ENCODE assay signal across 23 cellular contexts in the genomic region with DNA sequence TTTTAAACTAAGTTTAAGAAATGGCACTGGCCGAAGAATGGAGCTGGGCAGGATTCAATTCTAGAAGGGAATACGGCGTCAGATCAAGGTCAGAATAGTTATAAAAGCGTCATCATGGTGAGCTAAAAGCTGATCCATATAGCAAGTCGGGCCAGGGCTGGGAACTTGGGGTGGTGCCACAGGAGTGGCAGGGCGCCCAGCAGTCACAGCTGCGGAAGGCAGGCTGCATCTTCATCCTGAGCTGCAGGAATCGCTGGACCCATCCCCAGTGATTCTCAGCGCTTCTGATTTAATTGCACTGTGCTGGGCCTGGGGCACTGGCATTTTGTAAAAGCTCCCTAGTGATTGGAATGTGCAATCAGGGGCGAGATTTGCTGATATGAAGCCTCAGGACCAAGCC.
DNase-seq lines count a peak whose midpoint lies in the region; ATAC-seq and TF ChIP-seq lines count a peak whose summit lies in the region.
"Had no signal": no experiment of that assay in that cellular context is flagged by ENCODE, and none has a peak within 500 bp of the region (broad histone marks: within the 10 kb centered on the region; RNA-seq: fewer than 3 reads in every experiment).

No MANE protein-coding gene starts in this region.

- H3K4me1 ChIP-seq in GM23338 (ENCODE audit: insufficient read depth), result no peaks in the 10 kb centered on the region

- H3K27me3 ChIP-seq in GM23338 (ENCODE audit: insufficient read depth), result no peaks in the 10 kb centered on the region

- no peaks in the 10 kb centered on the region for H3K27me3 Mint-ChIP-seq in GM23338 (ENCODE audit: insufficient read depth, low read depth, poor library complexity)
- H3K27me3 Mint-ChIP-seq: B cell had no signal

- H3K4me3 ChIP-seq in GM23338, result no peak overlapping the region

- H3K4me1 Mint-ChIP-seq in GM23338, result no peaks in the 10 kb centered on the region
- H3K4me1 Mint-ChIP-seq: B cell had no signal

- H3K27ac ChIP-seq in angular gyrus (ENCODE audit: low read depth, low read length) (peak overlapping the region; percentile 64), RWPE1 (no peak overlapping the region), GM23338 (ENCODE audit: low read depth) (no peak overlapping the region)
- H3K27ac ChIP-seq: C4-2B had no signal

- H3K79me2 ChIP-seq in GM23338 (replicated peaks; ENCODE audit: insufficient read depth), result no peaks in the 10 kb centered on the region

- peaks cover 54% of the 10 kb centered on the region for H3K36me3 Mint-ChIP-seq in GM23338 (ENCODE audit: low read depth)
- H3K36me3 Mint-ChIP-seq: CD8-positive, alpha-beta T cell had no signal

- H3K36me3 ChIP-seq in GM23338 (ENCODE audit: insufficient read depth), result peaks cover 11% of the 10 kb centered on the region; the same call in 1 of the 2 replicates

- H3K9me2 ChIP-seq in GM23338 (ENCODE audit: insufficient read depth), result no peaks in the 10 kb centered on the region

- POLR2A ChIA-PET in RWPE1 (lab: Yijun Ruan, JAX; ENCODE audit: low non-redundant PET), result no interaction called here

- H3K27ac Mint-ChIP-seq in GM23338, result no peak overlapping the region
- H3K27ac Mint-ChIP-seq: B cell; CD8-positive, alpha-beta T cell had no signal

- no peak overlapping the region for H3K4me2 ChIP-seq in GM23338

- no peaks in the 10 kb centered on the region for H4K20me1 ChIP-seq in GM23338 (replicated peaks; ENCODE audit: insufficient read depth)

- H2AFZ ChIP-seq in GM23338, result no peak overlapping the region

- CTCF ChIA-PET in RWPE1 (lab: Yijun Ruan, JAX), result no interaction called here

- no peaks in the 10 kb centered on the region for H3K9me3 Mint-ChIP-seq in GM23338
- H3K9me3 Mint-ChIP-seq: CD8-positive, alpha-beta T cell had no signal

- no peak for TF ChIP-seq CTCF in RWPE1 (conservative IDR thresholded peaks at IDR 0.05; ENCODE audit: low read depth)
- no peak for TF ChIP-seq CTCF in GM23338 (conservative IDR thresholded peaks at IDR 0.05; ENCODE audit: low read depth in 2 of 2)

- H3F3A ChIP-seq in GM23338 (replicated peaks; ENCODE audit: low read depth), result no peaks in the 10 kb centered on the region

- ATAC-seq in esophagus mucosa (no peak), GM23338 (no peak)
- ATAC-seq: CD8-positive, alpha-beta T cell; Panc1 had no signal

- DNase-seq in globus pallidus (ENCODE audit: low spot score), result peak; percentile 84
- DNase-seq in nucleus accumbens (lab: John Stamatoyannopoulos, UW), result peak in 45 of 56 donors; percentile 12 to 77 (median 51)
- DNase-seq in superior temporal gyrus (ENCODE audit: extremely low spot score), result peak; percentile 80
- no peak for DNase-seq in RWPE1 (ENCODE audit: low spot score)
- no peak for DNase-seq in iPS-NIHi11 (ENCODE audit: low spot score)
- DNase-seq in GM23338 (ENCODE audit: low spot score), result no peak
- DNase-seq: Calu3; CD8-positive, alpha-beta T cell; DMS79 treated with DMSO at 0.1 percent for 48 hours; H7; NCI-H1092; NCI-H1417 treated with DMSO at 0.1 percent for 48 hours; NCI-H1694 treated with DMSO at 0.1 percent for 48 hours; NCI-H2081; NCI-H226; NCI-H510A; NCI-H69; SIG-M5 had no signal

- H3K4me3 Mint-ChIP-seq in GM23338, result no peak overlapping the region
- H3K4me3 Mint-ChIP-seq: B cell; CD8-positive, alpha-beta T cell had no signal

TF ChIP-seq in GM23338, 12 proteins besides CTCF, POLR2A, EP300 and RAD21 (continues in another document):
- TF ChIP-seq, protein P1, sequence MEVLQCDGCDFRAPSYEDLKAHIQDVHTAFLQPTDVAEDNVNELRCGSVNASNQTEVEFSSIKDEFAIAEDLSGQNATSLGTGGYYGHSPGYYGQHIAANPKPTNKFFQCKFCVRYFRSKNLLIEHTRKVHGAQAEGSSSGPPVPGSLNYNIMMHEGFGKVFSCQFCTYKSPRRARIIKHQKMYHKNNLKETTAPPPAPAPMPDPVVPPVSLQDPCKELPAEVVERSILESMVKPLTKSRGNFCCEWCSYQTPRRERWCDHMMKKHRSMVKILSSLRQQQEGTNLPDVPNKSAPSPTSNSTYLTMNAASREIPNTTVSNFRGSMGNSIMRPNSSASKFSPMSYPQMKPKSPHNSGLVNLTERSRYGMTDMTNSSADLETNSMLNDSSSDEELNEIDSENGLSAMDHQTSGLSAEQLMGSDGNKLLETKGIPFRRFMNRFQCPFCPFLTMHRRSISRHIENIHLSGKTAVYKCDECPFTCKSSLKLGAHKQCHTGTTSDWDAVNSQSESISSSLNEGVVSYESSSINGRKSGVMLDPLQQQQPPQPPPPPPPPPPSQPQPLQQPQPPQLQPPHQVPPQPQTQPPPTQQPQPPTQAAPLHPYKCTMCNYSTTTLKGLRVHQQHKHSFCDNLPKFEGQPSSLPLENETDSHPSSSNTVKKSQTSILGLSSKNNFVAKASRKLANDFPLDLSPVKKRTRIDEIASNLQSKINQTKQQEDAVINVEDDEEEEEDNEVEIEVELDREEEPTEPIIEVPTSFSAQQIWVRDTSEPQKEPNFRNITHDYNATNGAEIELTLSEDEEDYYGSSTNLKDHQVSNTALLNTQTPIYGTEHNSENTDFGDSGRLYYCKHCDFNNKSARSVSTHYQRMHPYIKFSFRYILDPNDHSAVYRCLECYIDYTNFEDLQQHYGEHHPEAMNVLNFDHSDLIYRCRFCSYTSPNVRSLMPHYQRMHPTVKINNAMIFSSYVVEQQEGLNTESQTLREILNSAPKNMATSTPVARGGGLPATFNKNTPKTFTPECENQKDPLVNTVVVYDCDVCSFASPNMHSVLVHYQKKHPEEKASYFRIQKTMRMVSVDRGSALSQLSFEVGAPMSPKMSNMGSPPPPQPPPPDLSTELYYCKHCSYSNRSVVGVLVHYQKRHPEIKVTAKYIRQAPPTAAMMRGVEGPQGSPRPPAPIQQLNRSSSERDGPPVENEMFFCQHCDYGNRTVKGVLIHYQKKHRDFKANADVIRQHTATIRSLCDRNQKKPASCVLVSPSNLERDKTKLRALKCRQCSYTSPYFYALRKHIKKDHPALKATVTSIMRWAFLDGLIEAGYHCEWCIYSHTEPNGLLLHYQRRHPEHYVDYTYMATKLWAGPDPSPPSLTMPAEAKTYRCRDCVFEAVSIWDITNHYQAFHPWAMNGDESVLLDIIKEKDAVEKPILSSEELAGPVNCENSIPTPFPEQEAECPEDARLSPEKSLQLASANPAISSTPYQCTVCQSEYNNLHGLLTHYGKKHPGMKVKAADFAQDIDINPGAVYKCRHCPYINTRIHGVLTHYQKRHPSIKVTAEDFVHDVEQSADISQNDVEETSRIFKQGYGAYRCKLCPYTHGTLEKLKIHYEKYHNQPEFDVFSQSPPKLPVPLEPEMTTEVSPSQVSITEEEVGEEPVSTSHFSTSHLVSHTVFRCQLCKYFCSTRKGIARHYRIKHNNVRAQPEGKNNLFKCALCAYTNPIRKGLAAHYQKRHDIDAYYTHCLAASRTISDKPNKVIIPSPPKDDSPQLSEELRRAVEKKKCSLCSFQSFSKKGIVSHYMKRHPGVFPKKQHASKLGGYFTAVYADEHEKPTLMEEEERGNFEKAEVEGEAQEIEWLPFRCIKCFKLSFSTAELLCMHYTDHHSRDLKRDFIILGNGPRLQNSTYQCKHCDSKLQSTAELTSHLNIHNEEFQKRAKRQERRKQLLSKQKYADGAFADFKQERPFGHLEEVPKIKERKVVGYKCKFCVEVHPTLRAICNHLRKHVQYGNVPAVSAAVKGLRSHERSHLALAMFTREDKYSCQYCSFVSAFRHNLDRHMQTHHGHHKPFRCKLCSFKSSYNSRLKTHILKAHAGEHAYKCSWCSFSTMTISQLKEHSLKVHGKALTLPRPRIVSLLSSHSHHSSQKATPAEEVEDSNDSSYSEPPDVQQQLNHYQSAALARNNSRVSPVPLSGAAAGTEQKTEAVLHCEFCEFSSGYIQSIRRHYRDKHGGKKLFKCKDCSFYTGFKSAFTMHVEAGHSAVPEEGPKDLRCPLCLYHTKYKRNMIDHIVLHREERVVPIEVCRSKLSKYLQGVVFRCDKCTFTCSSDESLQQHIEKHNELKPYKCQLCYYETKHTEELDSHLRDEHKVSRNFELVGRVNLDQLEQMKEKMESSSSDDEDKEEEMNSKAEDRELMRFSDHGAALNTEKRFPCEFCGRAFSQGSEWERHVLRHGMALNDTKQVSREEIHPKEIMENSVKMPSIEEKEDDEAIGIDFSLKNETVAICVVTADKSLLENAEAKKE (CRISPR knock-in tag; IDR thresholded peaks at IDR 0.05), result no peak
- TF ChIP-seq POLR2AphosphoS5 (IDR thresholded peaks at IDR 0.05; ENCODE audit: low read depth), result no peak
- no peak for TF ChIP-seq ZNF114 (CRISPR knock-in tag; IDR thresholded peaks at IDR 0.05)
- TF ChIP-seq NANOG (IDR thresholded peaks at IDR 0.05; ENCODE audit: borderline replicate concordance), result no peak
- no peak for TF ChIP-seq STAT1 (IDR thresholded peaks at IDR 0.05; ENCODE audit: unreplicated experiment)
- TF ChIP-seq, protein P2, sequence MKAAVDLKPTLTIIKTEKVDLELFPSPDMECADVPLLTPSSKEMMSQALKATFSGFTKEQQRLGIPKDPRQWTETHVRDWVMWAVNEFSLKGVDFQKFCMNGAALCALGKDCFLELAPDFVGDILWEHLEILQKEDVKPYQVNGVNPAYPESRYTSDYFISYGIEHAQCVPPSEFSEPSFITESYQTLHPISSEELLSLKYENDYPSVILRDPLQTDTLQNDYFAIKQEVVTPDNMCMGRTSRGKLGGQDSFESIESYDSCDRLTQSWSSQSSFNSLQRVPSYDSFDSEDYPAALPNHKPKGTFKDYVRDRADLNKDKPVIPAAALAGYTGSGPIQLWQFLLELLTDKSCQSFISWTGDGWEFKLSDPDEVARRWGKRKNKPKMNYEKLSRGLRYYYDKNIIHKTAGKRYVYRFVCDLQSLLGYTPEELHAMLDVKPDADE (IDR thresholded peaks at IDR 0.05), result no peak

Comparison
In these comparisons a context has a peak if more than half of its experiments do, and no peak if none do; other contexts are left out.
1. DNase-seq: peak in globus pallidus (single experiment), nucleus accumbens (45 of 56) and superior temporal gyrus (single experiment); none in RWPE1 (single experiment), iPS-NIHi11 (single experiment) and GM23338 (single experiment).